23 cellular contexts compared by ENCODE assay signal in the genomic region with DNA sequence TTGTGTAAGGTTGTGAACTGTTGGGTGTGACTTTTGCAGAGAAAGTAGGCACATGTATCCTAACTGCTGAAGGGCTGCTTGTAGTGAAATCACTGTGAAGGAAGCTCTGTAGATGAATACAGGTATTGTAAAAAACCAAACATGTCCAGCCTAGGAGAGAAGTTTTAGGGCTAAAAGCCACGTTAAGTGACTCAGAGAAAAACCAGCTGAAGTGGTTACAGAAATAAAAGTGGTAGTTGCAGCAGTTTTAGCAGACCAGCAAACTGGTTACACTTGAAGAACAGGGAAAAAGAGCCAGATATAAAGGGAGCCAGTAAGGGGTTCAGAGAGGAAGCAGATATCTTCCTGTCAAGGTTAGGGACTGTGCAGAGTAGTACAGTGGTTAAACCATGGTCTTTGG. TPM values are rescaled to one million over a fixed set of nuclear protein-coding genes. Genes with fewer than 3 reads are reported as not detected.
DNase-seq lines count a peak whose midpoint lies in the region; ATAC-seq and TF ChIP-seq lines count a peak whose summit lies in the region.
"Had no signal": no experiment of that assay in that cellular context is flagged by ENCODE, and none has a peak within 500 bp of the region (broad histone marks: within the 10 kb centered on the region; RNA-seq: fewer than 3 reads in every experiment).

No MANE protein-coding gene starts in this region.

- H3K9ac ChIP-seq in mesendoderm (ENCODE audit: low read length) = no peak overlapping the region

- no peak overlapping the region for H3K4me3 ChIP-seq in mesendoderm (ENCODE audit: low read length)
- H3K4me3 ChIP-seq: pancreas, tibial artery had no signal

- peaks cover 24% of the 10 kb centered on the region for H3K4me1 Mint-ChIP-seq in chondrocyte (ENCODE audit: low read depth)
- H3K4me1 Mint-ChIP-seq in stimulated activated naive B cell treated with anti-CD40 and anti-IgM and Interleukin-4, amounts not matched to agents 10 μg/mL and 1 μg/mL and 100 μg/mL, for 72 hours = peaks cover under 1 to 2% of the 10 kb centered on the region in 2 donors
- H3K4me1 Mint-ChIP-seq: CD8-positive, alpha-beta memory T cell had no signal

- H4K5ac ChIP-seq in mesendoderm (ENCODE audit: low read length) = no peak overlapping the region

- H3K9me3 Mint-ChIP-seq in chondrocyte (ENCODE audit: low read depth) = no peaks in the 10 kb centered on the region
- no peaks in the 10 kb centered on the region for H3K9me3 Mint-ChIP-seq in stimulated activated naive B cell treated with anti-CD40 and anti-IgM and Interleukin-4, amounts not matched to agents 10 μg/mL and 1 μg/mL and 100 μg/mL, for 72 hours
- H3K9me3 Mint-ChIP-seq: activated CD4-positive, alpha-beta memory T cell treated with anti-CD3 and anti-CD28 coated beads for 36 hours; CD8-positive, alpha-beta memory T cell; IgD-negative memory B cell; nephron progenitor cell; stimulated activated naive CD8-positive, alpha-beta T cell treated with anti-CD3 and anti-CD28 coated beads, Interleukin-15, amount 100 ng/mL, for 72 hours had no signal

- H3K36me3 Mint-ChIP-seq in chondrocyte (ENCODE audit: low read depth) = peaks cover 6% of the 10 kb centered on the region
- H3K36me3 Mint-ChIP-seq in stimulated activated naive B cell treated with anti-CD40 and anti-IgM and Interleukin-4, amounts not matched to agents 10 μg/mL and 1 μg/mL and 100 μg/mL, for 72 hours = peaks cover 9 to 16% of the 10 kb centered on the region in 2 donors

- no peak overlapping the region for H2AK5ac ChIP-seq in mesendoderm (ENCODE audit: low read length)

- H3K36me3 ChIP-seq in mesendoderm (ENCODE audit: control insufficient read depth, insufficient read depth, low read length) = no peaks in the 10 kb centered on the region

- peak; percentile 7 for DNase-seq in activated CD8-positive, alpha-beta memory T cell treated with anti-CD3 and anti-CD28 coated beads for 24 hours
- no peak for DNase-seq in activated CD8-positive, alpha-beta memory T cell treated with anti-CD3 and anti-CD28 coated beads, Interleukin-2, amount 50 U/mL, for 4 hours
- DNase-seq in HT1080 (ENCODE audit: low read depth) (peak; percentile 33), chondrocyte (ENCODE audit: low spot score) (no peak), mesendoderm (no peak), NCI-H1092 (lab: John Stamatoyannopoulos, UW) (no peak)
- DNase-seq in stimulated activated naive B cell treated with anti-CD40 and anti-IgM and Interleukin-4, amounts not matched to agents 10 μg/mL and 1 μg/mL and 100 μg/mL, for 72 hours = no peak
- DNase-seq: activated CD4-positive, alpha-beta memory T cell treated with anti-CD3 and anti-CD28 coated beads for 36 hours; activated gamma-delta T cell treated with Interleukin-2 at 50 U/mL for 16 hours; activated T-cell treated with anti-CD3 and anti-CD28 coated beads for 4 hours; amygdala; CD8-positive, alpha-beta memory T cell; NCI-H226; NCI-H748 treated with DMSO at 0.1 percent for 48 hours; nephron progenitor cell; pancreas; stimulated activated naive CD8-positive, alpha-beta T cell treated with anti-CD3 and anti-CD28 coated beads, Interleukin-15, amount 100 ng/mL, for 72 hours; tibial artery had no signal

- no peak overlapping the region for H4K8ac ChIP-seq in mesendoderm (ENCODE audit: low read depth, low read length)

- H3K23ac ChIP-seq in mesendoderm (ENCODE audit: low read length) = no peak overlapping the region

- no peak for ATAC-seq in stimulated activated naive B cell treated with anti-CD40 and anti-IgM and Interleukin-4, amounts not matched to agents 10 μg/mL and 1 μg/mL and 100 μg/mL, for 72 hours (replicated peaks)
- no peak for ATAC-seq in GM18867 (IDR thresholded peaks at IDR 0.05; ENCODE audit: unreplicated experiment)
- ATAC-seq: left lobe of liver; pancreas; sciatic nerve; stimulated activated naive CD8-positive, alpha-beta T cell treated with anti-CD3 and anti-CD28 coated beads, Interleukin-15, amount 100 ng/mL, for 72 hours had no signal

- no peaks in the 10 kb centered on the region for H3K79me2 ChIP-seq in mesendoderm (ENCODE audit: control insufficient read depth, insufficient read depth, low read length)

- no peak for TF ChIP-seq CTCF in chondrocyte (IDR thresholded peaks at IDR 0.05)

- no peak overlapping the region for H3K18ac ChIP-seq in mesendoderm (ENCODE audit: low read length)

- no peak overlapping the region for H2BK15ac ChIP-seq in mesendoderm (replicated peaks; ENCODE audit: low read depth)

- no peaks in the 10 kb centered on the region for H3K27me3 ChIP-seq in mesendoderm (ENCODE audit: insufficient read depth, low read length, poor library complexity)
- H3K27me3 ChIP-seq: pancreas, tibial artery had no signal

- H3K4me3 Mint-ChIP-seq in chondrocyte (ENCODE audit: unreplicated experiment) = no peak overlapping the region
- no peak overlapping the region for H3K4me3 Mint-ChIP-seq in stimulated activated naive B cell treated with anti-CD40 and anti-IgM and Interleukin-4, amounts not matched to agents 10 μg/mL and 1 μg/mL and 100 μg/mL, for 72 hours
- H3K4me3 Mint-ChIP-seq: activated CD4-positive, alpha-beta memory T cell treated with anti-CD3 and anti-CD28 coated beads for 36 hours; CD8-positive, alpha-beta memory T cell; IgD-negative memory B cell; nephron progenitor cell; stimulated activated naive CD8-positive, alpha-beta T cell treated with anti-CD3 and anti-CD28 coated beads, Interleukin-15, amount 100 ng/mL, for 72 hours had no signal

- peak overlapping the region; percentile 79 for H3K27ac ChIP-seq in mesendoderm (ENCODE audit: low read depth, low read length)
- H3K27ac ChIP-seq: pancreas, tibial artery, VCaP had no signal

- H3K27me3 Mint-ChIP-seq in chondrocyte (ENCODE audit: low read depth) = no peaks in the 10 kb centered on the region
- H3K27me3 Mint-ChIP-seq in stimulated activated naive B cell treated with anti-CD40 and anti-IgM and Interleukin-4, amounts not matched to agents 10 μg/mL and 1 μg/mL and 100 μg/mL, for 72 hours = no peaks in the 10 kb centered on the region
- H3K27me3 Mint-ChIP-seq: activated CD4-positive, alpha-beta memory T cell treated with anti-CD3 and anti-CD28 coated beads for 36 hours; CD8-positive, alpha-beta memory T cell; IgD-negative memory B cell; stimulated activated naive CD8-positive, alpha-beta T cell treated with anti-CD3 and anti-CD28 coated beads, Interleukin-15, amount 100 ng/mL, for 72 hours had no signal

- H3K27ac Mint-ChIP-seq in chondrocyte (ENCODE audit: unreplicated experiment) = peak overlapping the region; percentile 14
- H3K27ac Mint-ChIP-seq in stimulated activated naive B cell treated with anti-CD40 and anti-IgM and Interleukin-4, amounts not matched to agents 10 μg/mL and 1 μg/mL and 100 μg/mL, for 72 hours = no peak overlapping the region
- H3K27ac Mint-ChIP-seq: activated CD4-positive, alpha-beta memory T cell treated with anti-CD3 and anti-CD28 coated beads for 36 hours; IgD-negative memory B cell; nephron progenitor cell had no signal

- no peak overlapping the region for H3K56ac ChIP-seq in mesendoderm (ENCODE audit: low read length)

- no peaks in the 10 kb centered on the region for H3K79me1 ChIP-seq in mesendoderm (ENCODE audit: low read length)

- WGBS in mesendoderm (ENCODE audit: extremely low coverage, insufficient coverage, low lambda C conversion rate) = no CpG with 5 or more reads among the region's 1 CpG

- no peak overlapping the region for H2BK5ac ChIP-seq in mesendoderm (ENCODE audit: low read length)

- no peak overlapping the region for H2BK120ac ChIP-seq in mesendoderm (ENCODE audit: low read depth, low read length)

- no peak overlapping the region for H3K4ac ChIP-seq in mesendoderm (ENCODE audit: low read depth, low read length)

- H3K4me1 ChIP-seq in mesendoderm (ENCODE audit: control insufficient read depth, low read depth, low read length) = no peaks in the 10 kb centered on the region
- H3K4me1 ChIP-seq: pancreas had no signal

- no peak overlapping the region for H3K4me2 ChIP-seq in mesendoderm (ENCODE audit: low read length)

RNA-seq across cellular contexts. Expression of a gene that starts 33.9 kb away (rescaled TPM):
- 22.5 and 23.8 TPM in 2 replicates for total RNA-seq in HT1080 (2014; rRNA removed; shearing (Covaris generic))
- polyA plus RNA-seq in HT1080 (2015; cell fraction: cytosol; rRNA removed) = 19.3 and 20.7 TPM in 2 replicates
- 11.6 and 13.1 TPM in 2 replicates for polyA plus RNA-seq in HT1080 (2015; cell fraction: nucleus; rRNA removed)
- 18.6 to 21.4 TPM (median 19.5 TPM) in 3 replicates for total RNA-seq in chondrocyte
- polyA plus RNA-seq in mesendoderm (2013, experiment 1 of 2) = 23.9 TPM
- polyA plus RNA-seq in mesendoderm (2013, experiment 2 of 2) = 23.5 TPM

Comparison
In these comparisons a context has a peak if more than half of its experiments do, and no peak if none do; other contexts are left out.
1. DNase-seq: peak in activated CD8-positive, alpha-beta memory T cell treated with anti-CD3 and anti-CD28 coated beads for 24 hours (single experiment) and HT1080 (single experiment); none in activated CD8-positive, alpha-beta memory T cell treated with anti-CD3 and anti-CD28 coated beads, Interleukin-2, amount 50 U/mL, for 4 hours (single experiment), chondrocyte (single experiment), mesendoderm (single experiment), stimulated activated naive B cell treated with anti-CD40 and anti-IgM and Interleukin-4, amounts not matched to agents 10 μg/mL and 1 μg/mL and 100 μg/mL, for 72 hours (single experiment) and NCI-H1092 (single experiment).